Comparison of ENCODE assay signal across 1 cellular context in the genomic region with DNA sequence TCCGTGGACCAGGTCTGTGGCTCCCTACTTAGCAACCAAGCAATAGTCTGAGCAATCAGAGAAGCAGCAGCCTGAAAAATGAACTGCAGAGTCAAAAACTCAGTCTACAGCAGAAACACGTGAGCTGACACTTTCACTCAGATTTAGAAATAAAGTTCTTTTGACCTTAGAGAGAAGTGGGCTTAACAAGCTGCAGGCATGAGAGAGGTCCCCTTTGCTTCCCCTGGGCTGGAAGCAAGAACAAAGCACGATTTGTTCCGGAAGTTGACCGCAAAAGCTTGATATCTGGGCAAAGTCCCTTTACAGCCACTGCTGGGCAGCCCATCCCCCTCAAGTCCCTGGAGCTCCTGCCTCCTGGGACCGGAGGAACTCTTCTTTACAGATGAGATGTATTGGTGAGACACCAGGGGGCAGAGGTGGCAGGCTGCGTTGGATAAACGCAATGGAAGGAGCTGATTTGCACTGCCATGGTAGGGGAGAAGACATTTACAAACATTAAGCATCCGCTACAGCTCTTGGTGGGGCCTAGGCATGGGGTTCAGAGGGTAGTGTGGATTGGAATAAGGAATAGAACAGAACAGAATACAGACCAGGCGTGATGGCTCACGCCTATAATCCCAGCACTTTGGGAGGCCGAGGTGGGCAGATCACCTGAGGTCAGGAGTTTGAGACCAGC.
TF ChIP-seq lines count a peak whose summit lies in the region.

No MANE protein-coding gene starts in this region.

TF ChIP-seq in HepG2, 621 proteins besides CTCF, POLR2A, EP300 and RAD21 (continued from another document and continues in another):
- peak; percentile 29; the same call in 1 of the 2 replicates for TF ChIP-seq KAT7 (CRISPR knock-in tag; IDR thresholded peaks at IDR 0.05; ENCODE audit: borderline replicate concordance)
- TF ChIP-seq ZNF7 (CRISPR knock-in tag; IDR thresholded peaks at IDR 0.05), result no peak
- TF ChIP-seq SETDB1 (CRISPR knock-in tag; IDR thresholded peaks at IDR 0.05; ENCODE audit: borderline replicate concordance), result no peak
- peak; percentile 22; the same call in 1 of the 2 replicates for TF ChIP-seq ZNF24 (IDR thresholded peaks at IDR 0.05)
- TF ChIP-seq EED (CRISPR knock-in tag; IDR thresholded peaks at IDR 0.05), result 0 out of 2 replicates have a peak, but pooled peaks have one; percentile 36
- TF ChIP-seq SP1 (IDR thresholded peaks at IDR 0.05), result no peak
- TF ChIP-seq SP1 (CRISPR knock-in tag; IDR thresholded peaks at IDR 0.05), result no peak
- TF ChIP-seq TCF7 (IDR thresholded peaks at IDR 0.05; ENCODE audit: low read depth), result peak; percentile 59
- TF ChIP-seq KDM3A (CRISPR knock-in tag; IDR thresholded peaks at IDR 0.05; ENCODE audit: low read depth), result no peak
- no peak for TF ChIP-seq GMEB2 (CRISPR knock-in tag; IDR thresholded peaks at IDR 0.05; ENCODE audit: low read depth)
- peak; percentile 86; the same call in 1 of the 2 replicates for TF ChIP-seq ZNF607 (CRISPR knock-in tag; IDR thresholded peaks at IDR 0.05; ENCODE audit: borderline replicate concordance)
- no peak; the same call in 1 of the 2 replicates for TF ChIP-seq MEF2D (CRISPR knock-in tag; IDR thresholded peaks at IDR 0.05)
- TF ChIP-seq RARA (CRISPR knock-in tag; IDR thresholded peaks at IDR 0.05), result peak; percentile 74
- peak; percentile 50 for TF ChIP-seq ZNF781 (CRISPR knock-in tag; IDR thresholded peaks at IDR 0.05; ENCODE audit: borderline replicate concordance, not compliant biosample characterization)
- no peak; the same call in 1 of the 2 replicates for TF ChIP-seq ATF1 (CRISPR knock-in tag; IDR thresholded peaks at IDR 0.05)
- peak; percentile 74; the same call in 1 of the 2 replicates for TF ChIP-seq ZFX (CRISPR knock-in tag; IDR thresholded peaks at IDR 0.05; ENCODE audit: low read depth)
- TF ChIP-seq NR2F2 (IDR thresholded peaks at IDR 0.05; ENCODE audit: borderline replicate concordance, low read depth), result no peak
- peak; percentile 48; the same call in 1 of the 2 replicates for TF ChIP-seq ZNF652 (CRISPR knock-in tag; IDR thresholded peaks at IDR 0.05; ENCODE audit: borderline replicate concordance, low read depth)
- peak; percentile 67; the same call in 1 of the 2 replicates for TF ChIP-seq SMAD1 (CRISPR knock-in tag; IDR thresholded peaks at IDR 0.05; ENCODE audit: borderline replicate concordance, low read depth)
- TF ChIP-seq ARID3A (IDR thresholded peaks at IDR 0.05; ENCODE audit: low read depth, low read length), result peak; percentile 94; the same call in 1 of the 2 replicates
- peak; percentile 75; the same call in 1 of the 2 replicates for TF ChIP-seq ZBED4 (CRISPR knock-in tag; IDR thresholded peaks at IDR 0.05; ENCODE audit: borderline replicate concordance)
- 0 out of 2 replicates have a peak, but pooled peaks have one; percentile 62 for TF ChIP-seq TSC22D2 (CRISPR knock-in tag; IDR thresholded peaks at IDR 0.05; ENCODE audit: borderline replicate concordance)
- TF ChIP-seq ZNF558 (CRISPR knock-in tag; IDR thresholded peaks at IDR 0.05; ENCODE audit: borderline replicate concordance), result no peak
- peak; percentile 55; the same call in 1 of the 2 replicates for TF ChIP-seq HHEX (CRISPR knock-in tag; IDR thresholded peaks at IDR 0.05)
- TF ChIP-seq, protein P1, sequence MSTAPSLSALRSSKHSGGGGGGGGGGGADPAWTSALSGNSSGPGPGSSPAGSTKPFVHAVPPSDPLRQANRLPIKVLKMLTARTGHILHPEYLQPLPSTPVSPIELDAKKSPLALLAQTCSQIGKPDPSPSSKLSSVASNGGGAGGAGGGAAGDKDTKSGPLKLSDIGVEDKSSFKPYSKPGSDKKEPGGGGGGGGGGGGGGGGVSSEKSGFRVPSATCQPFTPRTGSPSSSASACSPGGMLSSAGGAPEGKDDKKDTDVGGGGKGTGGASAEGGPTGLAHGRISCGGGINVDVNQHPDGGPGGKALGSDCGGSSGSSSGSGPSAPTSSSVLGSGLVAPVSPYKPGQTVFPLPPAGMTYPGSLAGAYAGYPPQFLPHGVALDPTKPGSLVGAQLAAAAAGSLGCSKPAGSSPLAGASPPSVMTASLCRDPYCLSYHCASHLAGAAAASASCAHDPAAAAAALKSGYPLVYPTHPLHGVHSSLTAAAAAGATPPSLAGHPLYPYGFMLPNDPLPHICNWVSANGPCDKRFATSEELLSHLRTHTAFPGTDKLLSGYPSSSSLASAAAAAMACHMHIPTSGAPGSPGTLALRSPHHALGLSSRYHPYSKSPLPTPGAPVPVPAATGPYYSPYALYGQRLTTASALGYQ (CRISPR knock-in tag; IDR thresholded peaks at IDR 0.05), result peak; percentile 80
- TF ChIP-seq, protein P2, sequence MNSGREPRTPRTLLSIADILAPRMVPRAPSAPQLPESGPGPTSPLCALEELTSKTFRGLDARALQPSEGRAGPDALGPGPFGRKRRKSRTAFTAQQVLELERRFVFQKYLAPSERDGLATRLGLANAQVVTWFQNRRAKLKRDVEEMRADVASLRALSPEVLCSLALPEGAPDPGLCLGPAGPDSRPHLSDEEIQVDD (CRISPR knock-in tag; IDR thresholded peaks at IDR 0.05; ENCODE audit: borderline replicate concordance), result no peak
- TF ChIP-seq ZNF543 (CRISPR knock-in tag; IDR thresholded peaks at IDR 0.05), result peak; percentile 41; the same call in 1 of the 2 replicates
- peak; percentile 85 for TF ChIP-seq NCOA2 (CRISPR knock-in tag; IDR thresholded peaks at IDR 0.05)
- no peak for TF ChIP-seq ZNF883 (CRISPR knock-in tag; IDR thresholded peaks at IDR 0.05; ENCODE audit: not compliant biosample characterization)
- TF ChIP-seq TFDP2 (CRISPR knock-in tag; IDR thresholded peaks at IDR 0.05), result 0 out of 2 replicates have a peak, but pooled peaks have one; percentile 12
- TF ChIP-seq PHF20 (CRISPR knock-in tag; IDR thresholded peaks at IDR 0.05), result peak; percentile 47; the same call in 1 of the 2 replicates
- peak; percentile 71; the same call in 1 of the 2 replicates for TF ChIP-seq MYC (CRISPR knock-in tag; IDR thresholded peaks at IDR 0.05; ENCODE audit: borderline replicate concordance)
- TF ChIP-seq, protein P3, sequence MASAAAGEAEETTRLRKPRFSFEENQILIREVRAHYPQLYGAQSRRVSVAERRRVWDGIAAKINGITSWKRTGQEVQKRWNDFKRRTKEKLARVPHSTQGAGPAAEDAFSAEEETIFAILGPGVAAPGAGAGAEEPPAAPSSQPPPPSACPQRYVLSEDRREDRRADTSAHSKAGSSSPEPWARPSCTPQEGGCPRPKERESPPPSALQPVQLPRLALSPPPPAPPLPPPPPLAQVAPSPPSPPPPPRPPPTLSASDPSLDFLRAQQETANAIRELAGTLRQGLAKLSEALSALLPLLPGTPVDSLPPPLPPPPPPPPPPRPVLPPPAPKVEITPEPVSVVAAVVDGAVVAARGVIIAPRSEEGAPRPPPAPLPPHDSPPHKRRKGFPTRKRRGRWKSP (CRISPR knock-in tag; IDR thresholded peaks at IDR 0.05), result peak; percentile 86
- TF ChIP-seq ZNF747 (CRISPR knock-in tag; IDR thresholded peaks at IDR 0.05; ENCODE audit: borderline replicate concordance), result peak; percentile 99
- TF ChIP-seq TP53 (CRISPR knock-in tag; conservative IDR thresholded peaks at IDR 0.05), result 0 out of 2 replicates have a peak, but pooled peaks have one; percentile 25
- TF ChIP-seq, protein P4, sequence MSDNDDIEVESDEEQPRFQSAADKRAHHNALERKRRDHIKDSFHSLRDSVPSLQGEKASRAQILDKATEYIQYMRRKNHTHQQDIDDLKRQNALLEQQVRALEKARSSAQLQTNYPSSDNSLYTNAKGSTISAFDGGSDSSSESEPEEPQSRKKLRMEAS (IDR thresholded peaks at IDR 0.05), result peak; percentile 75
- TF ChIP-seq, protein P5, sequence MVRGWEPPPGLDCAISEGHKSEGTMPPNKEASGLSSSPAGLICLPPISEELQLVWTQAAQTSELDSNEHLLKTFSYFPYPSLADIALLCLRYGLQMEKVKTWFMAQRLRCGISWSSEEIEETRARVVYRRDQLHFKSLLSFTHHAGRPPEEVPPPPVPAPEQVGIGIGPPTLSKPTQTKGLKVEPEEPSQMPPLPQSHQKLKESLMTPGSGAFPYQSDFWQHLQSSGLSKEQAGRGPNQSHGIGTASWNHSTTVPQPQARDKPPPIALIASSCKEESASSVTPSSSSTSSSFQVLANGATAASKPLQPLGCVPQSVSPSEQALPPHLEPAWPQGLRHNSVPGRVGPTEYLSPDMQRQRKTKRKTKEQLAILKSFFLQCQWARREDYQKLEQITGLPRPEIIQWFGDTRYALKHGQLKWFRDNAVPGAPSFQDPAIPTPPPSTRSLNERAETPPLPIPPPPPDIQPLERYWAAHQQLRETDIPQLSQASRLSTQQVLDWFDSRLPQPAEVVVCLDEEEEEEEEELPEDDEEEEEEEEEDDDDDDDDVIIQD (CRISPR knock-in tag; IDR thresholded peaks at IDR 0.05; ENCODE audit: low read depth), result peak; percentile 71
- 0 out of 2 replicates have a peak, but pooled peaks have one; percentile 54 for TF ChIP-seq PAX8 (CRISPR knock-in tag; IDR thresholded peaks at IDR 0.05; ENCODE audit: borderline replicate concordance)
- TF ChIP-seq BRD4 (CRISPR knock-in tag; IDR thresholded peaks at IDR 0.05), result 0 out of 2 replicates have a peak, but pooled peaks have one; percentile 20
- no peak for TF ChIP-seq ZEB1 (IDR thresholded peaks at IDR 0.05; ENCODE audit: insufficient replicate concordance, low read depth)
- TF ChIP-seq, protein P6, sequence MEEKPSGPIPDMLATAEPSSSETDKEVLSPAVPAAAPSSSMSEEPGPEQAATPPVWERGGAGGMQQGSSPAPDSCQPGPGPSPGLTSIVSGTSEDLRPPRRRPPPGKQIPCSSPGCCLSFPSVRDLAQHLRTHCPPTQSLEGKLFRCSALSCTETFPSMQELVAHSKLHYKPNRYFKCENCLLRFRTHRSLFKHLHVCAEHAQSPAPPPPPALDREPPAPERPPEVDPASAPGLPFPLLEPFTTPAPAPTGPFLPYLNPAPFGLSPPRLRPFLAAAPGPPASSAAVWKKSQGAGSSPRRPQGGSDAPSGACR (CRISPR knock-in tag; IDR thresholded peaks at IDR 0.05), result peak; percentile 83
- no peak for TF ChIP-seq ZMAT5 (CRISPR knock-in tag; IDR thresholded peaks at IDR 0.05; ENCODE audit: borderline replicate concordance, low read depth)
- peak; percentile 85; the same call in 1 of the 2 replicates for TF ChIP-seq CBX5 (CRISPR knock-in tag; IDR thresholded peaks at IDR 0.05; ENCODE audit: borderline replicate concordance)
- 0 out of 2 replicates have a peak, but pooled peaks have one; percentile 59 for TF ChIP-seq NFATC3 (CRISPR knock-in tag; IDR thresholded peaks at IDR 0.05)
- TF ChIP-seq ERF (CRISPR knock-in tag; IDR thresholded peaks at IDR 0.05), result peak; percentile 86
